In genomic region chr17:75645889-75646625, GRCh38 we compare ENCODE assay signal across 1 cellular context.
TF ChIP-seq lines count a peak whose summit lies in the region.

No MANE protein-coding gene starts in this region.

TF ChIP-seq in HepG2, 621 proteins besides CTCF, POLR2A, EP300 and RAD21 (continued from another document and continues in another):
- TF ChIP-seq HMGXB3 (CRISPR knock-in tag; IDR thresholded peaks at IDR 0.05; ENCODE audit: borderline replicate concordance): peak; percentile 66; the same call in 1 of the 2 replicates
- peak; percentile 68; the same call in 1 of the 2 replicates for TF ChIP-seq ZKSCAN8 (CRISPR knock-in tag; IDR thresholded peaks at IDR 0.05; ENCODE audit: borderline replicate concordance)
- TF ChIP-seq FOXA1 (IDR thresholded peaks at IDR 0.05): no peak
- TF ChIP-seq FOXA1 (CRISPR knock-in tag; IDR thresholded peaks at IDR 0.05): 0 out of 2 replicates have a peak, but pooled peaks have one; percentile 4
- TF ChIP-seq KLF16 (CRISPR knock-in tag; IDR thresholded peaks at IDR 0.05): peak in 1 of 2 experiments; percentile 84; a peak in 1 of 4 replicates
- TF ChIP-seq RBFOX2 (IDR thresholded peaks at IDR 0.05; ENCODE audit: low read depth, low read length): peak; percentile 72
- TF ChIP-seq ZNF839 (CRISPR knock-in tag; IDR thresholded peaks at IDR 0.05; ENCODE audit: borderline replicate concordance): peak; percentile 79; the same call in 1 of the 2 replicates
- 0 out of 2 replicates have a peak, but pooled peaks have one; percentile 51 for TF ChIP-seq MAF1 (CRISPR knock-in tag; IDR thresholded peaks at IDR 0.05; ENCODE audit: borderline replicate concordance)
- TF ChIP-seq NFATC3 (CRISPR knock-in tag; IDR thresholded peaks at IDR 0.05): peak; percentile 83; the same call in 1 of the 2 replicates
- TF ChIP-seq ZBTB43 (CRISPR knock-in tag; conservative IDR thresholded peaks at IDR 0.05): 0 out of 2 replicates have a peak, but pooled peaks have one; percentile 41
- peak; percentile 38; the same call in 1 of the 2 replicates for TF ChIP-seq ZNF609 (CRISPR knock-in tag; IDR thresholded peaks at IDR 0.05; ENCODE audit: borderline replicate concordance)
- 0 out of 2 replicates have a peak, but pooled peaks have one; percentile 24 for TF ChIP-seq THAP7 (CRISPR knock-in tag; IDR thresholded peaks at IDR 0.05)
- TF ChIP-seq RFX3 (CRISPR knock-in tag; IDR thresholded peaks at IDR 0.05): peak; percentile 76
- peak; percentile 50; the same call in 1 of the 2 replicates for TF ChIP-seq GABPA (IDR thresholded peaks at IDR 0.05; ENCODE audit: low read depth, low read length)
- TF ChIP-seq GABPA (CRISPR knock-in tag; IDR thresholded peaks at IDR 0.05; ENCODE audit: low read depth): peak; percentile 86
- TF ChIP-seq NR2F6 (IDR thresholded peaks at IDR 0.05): no peak; the same call in 1 of the 2 replicates
- peak; percentile 63; the same call in 1 of the 2 replicates for TF ChIP-seq NR2F6 (CRISPR knock-in tag; IDR thresholded peaks at IDR 0.05)
- peak; percentile 47; the same call in 1 of the 2 replicates for TF ChIP-seq NFKB2 (CRISPR knock-in tag; IDR thresholded peaks at IDR 0.05; ENCODE audit: borderline replicate concordance)
- peak; percentile 81; the same call in 1 of the 2 replicates for TF ChIP-seq ZNF83 (CRISPR knock-in tag; IDR thresholded peaks at IDR 0.05; ENCODE audit: borderline replicate concordance)
- peak; percentile 97 for TF ChIP-seq HNF1A (IDR thresholded peaks at IDR 0.05; ENCODE audit: low read depth)
- TF ChIP-seq HNF1A (CRISPR knock-in tag; IDR thresholded peaks at IDR 0.05; ENCODE audit: borderline replicate concordance): peak; percentile 99
- no peak for TF ChIP-seq ZNF512 (CRISPR knock-in tag; IDR thresholded peaks at IDR 0.05)
- no peak for TF ChIP-seq NFE2L1 (CRISPR knock-in tag; IDR thresholded peaks at IDR 0.05; ENCODE audit: borderline replicate concordance)
- peak; percentile 83; the same call in 1 of the 2 replicates for TF ChIP-seq YEATS2 (CRISPR knock-in tag; IDR thresholded peaks at IDR 0.05; ENCODE audit: borderline replicate concordance)
- TF ChIP-seq SKIL (CRISPR knock-in tag; IDR thresholded peaks at IDR 0.05; ENCODE audit: borderline replicate concordance): 0 out of 2 replicates have a peak, but pooled peaks have one; percentile 15
- peak; percentile 87 for TF ChIP-seq XRCC5 (optimal IDR thresholded peaks at IDR 0.05; ENCODE audit: low read length)
- TF ChIP-seq MLLT10 (CRISPR knock-in tag; IDR thresholded peaks at IDR 0.05): no peak
- 0 out of 2 replicates have a peak, but pooled peaks have one; percentile 63 for TF ChIP-seq IRF2 (CRISPR knock-in tag; IDR thresholded peaks at IDR 0.05)
- no peak for TF ChIP-seq CCDC6 (CRISPR knock-in tag; IDR thresholded peaks at IDR 0.05)
- peak; percentile 72 for TF ChIP-seq NFYB (CRISPR knock-in tag; IDR thresholded peaks at IDR 0.05)
- TF ChIP-seq ZNF160 (CRISPR knock-in tag; IDR thresholded peaks at IDR 0.05): peak; percentile 75; the same call in 1 of the 2 replicates
- 0 out of 2 replicates have a peak, but pooled peaks have one; percentile 7 for TF ChIP-seq HNF4G (IDR thresholded peaks at IDR 0.05; ENCODE audit: borderline replicate concordance, low read depth, low read length)
- TF ChIP-seq HNF4G (CRISPR knock-in tag; IDR thresholded peaks at IDR 0.05; ENCODE audit: borderline replicate concordance, low read depth): peak; percentile 86; the same call in 1 of the 2 replicates
- peak; percentile 89; the same call in 1 of the 2 replicates for TF ChIP-seq ZFP41 (CRISPR knock-in tag; IDR thresholded peaks at IDR 0.05; ENCODE audit: borderline replicate concordance)
- peak; percentile 85 for TF ChIP-seq ZNF724P (CRISPR knock-in tag; IDR thresholded peaks at IDR 0.05; ENCODE audit: borderline replicate concordance)
- peak; percentile 52; the same call in 1 of the 2 replicates for TF ChIP-seq RELA (CRISPR knock-in tag; IDR thresholded peaks at IDR 0.05)
- TF ChIP-seq SRSF1 (optimal IDR thresholded peaks at IDR 0.05; ENCODE audit: low read depth, low read length): peak; percentile 44
- TF ChIP-seq ZNF326 (CRISPR knock-in tag; IDR thresholded peaks at IDR 0.05; ENCODE audit: borderline replicate concordance): peak; percentile 19; the same call in 1 of the 2 replicates
- peak; percentile 83; the same call in 1 of the 2 replicates for TF ChIP-seq ETV5 (CRISPR knock-in tag; IDR thresholded peaks at IDR 0.05; ENCODE audit: borderline replicate concordance)
- TF ChIP-seq ZNF331 (CRISPR knock-in tag; IDR thresholded peaks at IDR 0.05): peak; percentile 39; the same call in 1 of the 2 replicates
- 0 out of 2 replicates have a peak, but pooled peaks have one; percentile 48 for TF ChIP-seq ZNF747 (CRISPR knock-in tag; IDR thresholded peaks at IDR 0.05; ENCODE audit: borderline replicate concordance)
- TF ChIP-seq ZFP1 (CRISPR knock-in tag; IDR thresholded peaks at IDR 0.05): peak; percentile 86; the same call in 1 of the 2 replicates
- no peak for TF ChIP-seq MTF1 (CRISPR knock-in tag; IDR thresholded peaks at IDR 0.05)
